In genomic region chr2:171687287-171688128, GRCh38 we compare ENCODE assay signal across 8 cellular contexts. TPM values are rescaled to one million over a fixed set of nuclear protein-coding genes. Genes with fewer than 3 reads are reported as not detected.
DNase-seq lines count a peak whose midpoint lies in the region; ATAC-seq and TF ChIP-seq lines count a peak whose summit lies in the region.

Gene DYNC1I2, plus strand, starts transcription at chr2:171687469. Its CDS starts 2,687 bp downstream, at chr2:171690156.

- peak within 1 kb of the TSS; percentile 93 for H3K4me3 Mint-ChIP-seq in T-helper 2 cell treated with Interferon-gamma antibody and Interleukin-4, amounts not matched to agents 5 μg/mL and 100 μg/mL, for 36 hours

- under 1% methylated on average over 51 of the region's 51 CpGs for WGBS in right cardiac atrium

- H3K4me3 ChIP-seq in ascending aorta (peak within 1 kb of the TSS; percentile 76 to 85), right cardiac atrium (ENCODE audit: low read length) (peak within 1 kb of the TSS; percentile 74), uterus (peak within 1 kb of the TSS; percentile 78 to 86)

- intact Hi-C loops in ascending aorta (cut with DNase I), result loop anchor here (1.0 to 10.0 kb wide), 9 partner anchors 115 to 870 kb away; partner anchors contain the start of genes CYBRD1, DCAF17, GORASP2 and HAT1
- intact Hi-C loops in right cardiac atrium (cut with DNase I), result no loop called here
- intact Hi-C loops in uterus (cut with DNase I; ENCODE audit: low total_unique reads), result no loop called here

- TF ChIP-seq CTCF in ascending aorta (IDR thresholded peaks at IDR 0.05) (no peak), uterus (IDR thresholded peaks at IDR 0.05) (no peak)

- peaks cover 0 to 9% of the 10 kb centered on the region in 2 donors for H3K4me1 ChIP-seq in ascending aorta
- peaks cover 1% of the 10 kb centered on the region for H3K4me1 ChIP-seq in right cardiac atrium (ENCODE audit: control insufficient read depth, insufficient read depth, low read length)
- peaks cover 0 to 8% of the 10 kb centered on the region in 2 donors for H3K4me1 ChIP-seq in uterus

- H3K27me3 ChIP-seq in ascending aorta (no peaks in the 10 kb centered on the region), right cardiac atrium (ENCODE audit: control insufficient read depth, insufficient read depth) (no peaks in the 10 kb centered on the region), uterus (no peaks in the 10 kb centered on the region)

- H3K9me3 ChIP-seq in ascending aorta (no peaks in the 10 kb centered on the region), right cardiac atrium (ENCODE audit: control insufficient read depth, low read length) (no peaks in the 10 kb centered on the region), uterus (no peaks in the 10 kb centered on the region)

- peaks cover 16% of the 10 kb centered on the region for H3K36me3 Mint-ChIP-seq in T-helper 2 cell treated with Interferon-gamma antibody and Interleukin-4, amounts not matched to agents 5 μg/mL and 100 μg/mL, for 36 hours (ENCODE audit: low read depth)

- peaks cover 9% of the 10 kb centered on the region for H3K27me3 Mint-ChIP-seq in T-helper 2 cell treated with Interferon-gamma antibody and Interleukin-4, amounts not matched to agents 5 μg/mL and 100 μg/mL, for 36 hours (ENCODE audit: low read depth)

- peak within 1 kb of the TSS; percentile 67 for H3K27ac Mint-ChIP-seq in T-helper 2 cell treated with Interferon-gamma antibody and Interleukin-4, amounts not matched to agents 5 μg/mL and 100 μg/mL, for 36 hours

- ATAC-seq in GM18498 (IDR thresholded peaks at IDR 0.05; ENCODE audit: unreplicated experiment), result peak; percentile 87
- peak; percentile 90 for ATAC-seq in HG02885 (IDR thresholded peaks at IDR 0.05; ENCODE audit: poor library complexity, unreplicated experiment)
- ATAC-seq in right cardiac atrium, result peak; percentile 99

- peak in 1 of 2 donors; percentile 42 for TF ChIP-seq POLR2A in uterus (IDR thresholded peaks at IDR 0.05)

- H3K9me3 Mint-ChIP-seq in T-helper 2 cell treated with Interferon-gamma antibody and Interleukin-4, amounts not matched to agents 5 μg/mL and 100 μg/mL, for 36 hours, result no peaks in the 10 kb centered on the region

- peaks cover 0 to 16% of the 10 kb centered on the region in 2 donors for H3K36me3 ChIP-seq in ascending aorta
- no peaks in the 10 kb centered on the region for H3K36me3 ChIP-seq in uterus

- peaks cover 22% of the 10 kb centered on the region for H3K4me1 Mint-ChIP-seq in T-helper 2 cell treated with Interferon-gamma antibody and Interleukin-4, amounts not matched to agents 5 μg/mL and 100 μg/mL, for 36 hours (ENCODE audit: low read depth)

- DNase-seq in NCI-H187 (lab: John Stamatoyannopoulos, UW), result peak; percentile 34 to 80
- peak; percentile 74 for DNase-seq in T-helper 2 cell treated with Interferon-gamma antibody and Interleukin-4, amounts not matched to agents 5 μg/mL and 100 μg/mL, for 36 hours (ENCODE audit: low spot score)
- DNase-seq in ascending aorta (ENCODE audit: low spot score in 2 of 2), result peak; percentile 70 to 96
- peak; percentile 91 to 96 (median 94) for DNase-seq in right cardiac atrium
- DNase-seq in pulmonary artery endothelial cell (ENCODE audit: low read depth, low spot score), result peak; percentile 90
- DNase-seq in uterus, result peak; percentile 89 to 91

- H3K27ac ChIP-seq in ascending aorta (peak within 1 kb of the TSS; percentile 84 to 92), right cardiac atrium (ENCODE audit: low read length) (peak within 1 kb of the TSS; percentile 82), uterus (peak within 1 kb of the TSS; percentile 85 to 89)

RNA-seq across cellular contexts. Expression of gene DYNC1I2, which starts in this region (rescaled TPM):
- total RNA-seq in ascending aorta (81.0 TPM), right cardiac atrium (10 to 100 TPM; 60.0 to 66.3 (median 62.4) TPM), pulmonary artery endothelial cell (152 and 171 TPM in 2 replicates), uterus (100 to 1,000 TPM in 3 of 4 donors, 10 to 100 TPM in 1; 54.6 to 165 (median 105) TPM)
- 58.8 TPM for polyA plus RNA-seq in right cardiac atrium

Comparison
In these comparisons a context has a peak if more than half of its experiments do, and no peak if none do; other contexts are left out.
1. Peak in every context shown above with its lines: DNase-seq, ATAC-seq, H3K4me3 ChIP-seq and H3K27ac ChIP-seq.